Comparison of ENCODE assay signal across 25 cellular contexts in the genomic region with DNA sequence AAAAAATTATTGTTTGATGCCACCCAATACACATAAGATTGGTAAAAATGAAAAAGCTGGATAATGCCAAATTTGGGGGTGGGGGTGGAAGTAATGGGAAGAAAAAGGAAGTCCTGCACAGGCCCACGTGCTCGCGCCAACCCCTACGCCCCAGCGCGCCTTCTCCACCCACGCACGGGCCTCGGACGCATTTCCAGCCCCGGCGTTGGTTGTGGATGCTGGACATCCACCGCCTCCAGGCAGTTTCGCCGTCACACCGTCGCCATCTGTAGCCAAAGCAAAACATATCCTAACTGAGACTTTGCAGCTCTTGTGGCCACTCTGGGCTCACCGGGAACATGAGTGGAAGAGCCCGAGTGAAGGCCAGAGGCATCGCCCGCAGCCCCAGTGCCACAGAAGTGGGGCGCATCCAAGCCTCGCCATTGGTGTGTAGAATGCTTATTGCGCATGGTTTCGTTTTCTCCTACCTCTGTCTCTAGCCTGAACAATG.
"Had no signal": no experiment of that assay in that cellular context is flagged by ENCODE, and none has a peak within 500 bp of the region (broad histone marks: within the 10 kb centered on the region; RNA-seq: fewer than 3 reads in every experiment).

PIWIL4 (plus strand) TSS at position 188 of the 490 bp plus-strand sequence; CDS start at position 339, 151 bp downstream.

- H3K9me3 Mint-ChIP-seq: effector memory CD8-positive, alpha-beta T cell; naive thymus-derived CD8-positive, alpha-beta T cell; stimulated activated memory B cell treated with anti-CD40 and anti-IgM and Interleukin-4, amounts not matched to agents 10 μg/mL and 1 μg/mL and 100 μg/mL, for 72 hours had no signal

- H3K4me3 ChIP-seq: esophagus squamous epithelium, heart right ventricle, ovary, psoas muscle, sigmoid colon, spleen, thyroid gland, vagina had no signal

- H3K9me3 ChIP-seq: esophagus squamous epithelium, heart right ventricle, ovary, psoas muscle, sigmoid colon, spleen, thyroid gland, vagina had no signal

- H3K27me3 ChIP-seq: esophagus squamous epithelium, heart right ventricle, ovary, sigmoid colon, spleen, thyroid gland, vagina had no signal

- DNase-seq: cortex of kidney; effector memory CD8-positive, alpha-beta T cell; erythroblast; esophagus squamous epithelium; foreskin melanocyte; glutamatergic neuron; heart right ventricle; hippocampal formation; mesendoderm; midbrain; naive thymus-derived CD8-positive, alpha-beta T cell; nephron progenitor cell; occipital lobe; ovary; psoas muscle; right cardiac atrium; sigmoid colon; spleen; stimulated activated CD4-positive, alpha-beta T cell treated with anti-CD3 and anti-CD28 coated beads, Interleukin-4, amount 100 ng/mL, for 4 hours; stimulated activated naive CD8-positive, alpha-beta T cell treated with anti-CD3 and anti-CD28 coated beads, Interleukin-15, Interleukin-2, amounts not matched to agents 100 U/mL and 50 U/mL, for 24 hours; substantia nigra; thyroid gland; trophoblast cell had no signal

- H3K4me1 ChIP-seq: psoas muscle, thyroid gland, vagina had no signal

- H3K27ac Mint-ChIP-seq: effector memory CD8-positive, alpha-beta T cell; naive thymus-derived CD8-positive, alpha-beta T cell; nephron progenitor cell; stimulated activated memory B cell treated with anti-CD40 and anti-IgM and Interleukin-4, amounts not matched to agents 10 μg/mL and 1 μg/mL and 100 μg/mL, for 72 hours had no signal

- H3K27ac ChIP-seq: esophagus squamous epithelium, heart right ventricle, ovary, psoas muscle, sigmoid colon, spleen, thyroid gland, vagina had no signal

- H3K36me3 ChIP-seq: esophagus squamous epithelium, heart right ventricle, ovary, sigmoid colon, spleen, thyroid gland, vagina had no signal

- H3K4me3 Mint-ChIP-seq: effector memory CD8-positive, alpha-beta T cell; naive thymus-derived CD8-positive, alpha-beta T cell; nephron progenitor cell; stimulated activated memory B cell treated with anti-CD40 and anti-IgM and Interleukin-4, amounts not matched to agents 10 μg/mL and 1 μg/mL and 100 μg/mL, for 72 hours had no signal

- H3K27me3 Mint-ChIP-seq: effector memory CD8-positive, alpha-beta T cell; naive thymus-derived CD8-positive, alpha-beta T cell; stimulated activated memory B cell treated with anti-CD40 and anti-IgM and Interleukin-4, amounts not matched to agents 10 μg/mL and 1 μg/mL and 100 μg/mL, for 72 hours had no signal

- H3K36me3 Mint-ChIP-seq: stimulated activated memory B cell treated with anti-CD40 and anti-IgM and Interleukin-4, amounts not matched to agents 10 μg/mL and 1 μg/mL and 100 μg/mL, for 72 hours had no signal

- H3K4me1 Mint-ChIP-seq: naive thymus-derived CD8-positive, alpha-beta T cell; stimulated activated memory B cell treated with anti-CD40 and anti-IgM and Interleukin-4, amounts not matched to agents 10 μg/mL and 1 μg/mL and 100 μg/mL, for 72 hours had no signal
